Comparison of ENCODE assay signal across 1 cellular context in the genomic region with DNA sequence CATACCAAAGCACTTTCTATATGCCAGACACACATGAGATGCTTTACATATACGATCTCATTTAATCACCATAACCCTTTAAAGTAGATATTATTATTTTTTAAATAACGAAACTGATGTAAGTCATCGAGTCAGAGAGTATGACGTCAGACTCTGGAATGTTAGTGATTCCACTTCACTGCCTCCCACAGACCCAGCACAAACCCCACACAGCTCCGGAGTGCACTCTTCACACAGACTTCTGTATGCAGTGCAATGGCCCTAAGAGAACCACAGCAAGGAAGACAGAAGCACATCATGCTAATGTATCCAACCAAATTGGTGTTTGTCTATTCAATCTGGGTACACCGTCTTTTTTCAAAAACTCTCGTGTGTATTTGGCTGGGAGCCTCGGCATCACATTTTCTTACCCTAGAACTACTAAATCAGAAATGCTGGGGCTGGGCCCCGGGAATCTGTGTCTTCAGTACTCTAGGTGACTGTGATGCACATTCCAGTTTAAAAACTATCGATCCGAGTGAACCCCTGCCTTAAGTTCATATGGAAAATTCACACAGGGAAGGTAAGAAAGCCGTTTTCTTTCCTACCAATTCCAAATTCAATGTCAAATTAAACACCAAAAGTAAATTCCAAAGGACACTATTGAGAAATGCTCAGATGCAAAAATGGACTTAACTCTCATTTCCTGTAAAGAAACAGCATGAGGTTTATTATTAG.
TF ChIP-seq lines count a peak whose summit lies in the region.

No MANE protein-coding gene starts in this region.

TF ChIP-seq in GM23338, 12 proteins besides CTCF, POLR2A, EP300 and RAD21 (continued from another document):
- TF ChIP-seq, protein P1, sequence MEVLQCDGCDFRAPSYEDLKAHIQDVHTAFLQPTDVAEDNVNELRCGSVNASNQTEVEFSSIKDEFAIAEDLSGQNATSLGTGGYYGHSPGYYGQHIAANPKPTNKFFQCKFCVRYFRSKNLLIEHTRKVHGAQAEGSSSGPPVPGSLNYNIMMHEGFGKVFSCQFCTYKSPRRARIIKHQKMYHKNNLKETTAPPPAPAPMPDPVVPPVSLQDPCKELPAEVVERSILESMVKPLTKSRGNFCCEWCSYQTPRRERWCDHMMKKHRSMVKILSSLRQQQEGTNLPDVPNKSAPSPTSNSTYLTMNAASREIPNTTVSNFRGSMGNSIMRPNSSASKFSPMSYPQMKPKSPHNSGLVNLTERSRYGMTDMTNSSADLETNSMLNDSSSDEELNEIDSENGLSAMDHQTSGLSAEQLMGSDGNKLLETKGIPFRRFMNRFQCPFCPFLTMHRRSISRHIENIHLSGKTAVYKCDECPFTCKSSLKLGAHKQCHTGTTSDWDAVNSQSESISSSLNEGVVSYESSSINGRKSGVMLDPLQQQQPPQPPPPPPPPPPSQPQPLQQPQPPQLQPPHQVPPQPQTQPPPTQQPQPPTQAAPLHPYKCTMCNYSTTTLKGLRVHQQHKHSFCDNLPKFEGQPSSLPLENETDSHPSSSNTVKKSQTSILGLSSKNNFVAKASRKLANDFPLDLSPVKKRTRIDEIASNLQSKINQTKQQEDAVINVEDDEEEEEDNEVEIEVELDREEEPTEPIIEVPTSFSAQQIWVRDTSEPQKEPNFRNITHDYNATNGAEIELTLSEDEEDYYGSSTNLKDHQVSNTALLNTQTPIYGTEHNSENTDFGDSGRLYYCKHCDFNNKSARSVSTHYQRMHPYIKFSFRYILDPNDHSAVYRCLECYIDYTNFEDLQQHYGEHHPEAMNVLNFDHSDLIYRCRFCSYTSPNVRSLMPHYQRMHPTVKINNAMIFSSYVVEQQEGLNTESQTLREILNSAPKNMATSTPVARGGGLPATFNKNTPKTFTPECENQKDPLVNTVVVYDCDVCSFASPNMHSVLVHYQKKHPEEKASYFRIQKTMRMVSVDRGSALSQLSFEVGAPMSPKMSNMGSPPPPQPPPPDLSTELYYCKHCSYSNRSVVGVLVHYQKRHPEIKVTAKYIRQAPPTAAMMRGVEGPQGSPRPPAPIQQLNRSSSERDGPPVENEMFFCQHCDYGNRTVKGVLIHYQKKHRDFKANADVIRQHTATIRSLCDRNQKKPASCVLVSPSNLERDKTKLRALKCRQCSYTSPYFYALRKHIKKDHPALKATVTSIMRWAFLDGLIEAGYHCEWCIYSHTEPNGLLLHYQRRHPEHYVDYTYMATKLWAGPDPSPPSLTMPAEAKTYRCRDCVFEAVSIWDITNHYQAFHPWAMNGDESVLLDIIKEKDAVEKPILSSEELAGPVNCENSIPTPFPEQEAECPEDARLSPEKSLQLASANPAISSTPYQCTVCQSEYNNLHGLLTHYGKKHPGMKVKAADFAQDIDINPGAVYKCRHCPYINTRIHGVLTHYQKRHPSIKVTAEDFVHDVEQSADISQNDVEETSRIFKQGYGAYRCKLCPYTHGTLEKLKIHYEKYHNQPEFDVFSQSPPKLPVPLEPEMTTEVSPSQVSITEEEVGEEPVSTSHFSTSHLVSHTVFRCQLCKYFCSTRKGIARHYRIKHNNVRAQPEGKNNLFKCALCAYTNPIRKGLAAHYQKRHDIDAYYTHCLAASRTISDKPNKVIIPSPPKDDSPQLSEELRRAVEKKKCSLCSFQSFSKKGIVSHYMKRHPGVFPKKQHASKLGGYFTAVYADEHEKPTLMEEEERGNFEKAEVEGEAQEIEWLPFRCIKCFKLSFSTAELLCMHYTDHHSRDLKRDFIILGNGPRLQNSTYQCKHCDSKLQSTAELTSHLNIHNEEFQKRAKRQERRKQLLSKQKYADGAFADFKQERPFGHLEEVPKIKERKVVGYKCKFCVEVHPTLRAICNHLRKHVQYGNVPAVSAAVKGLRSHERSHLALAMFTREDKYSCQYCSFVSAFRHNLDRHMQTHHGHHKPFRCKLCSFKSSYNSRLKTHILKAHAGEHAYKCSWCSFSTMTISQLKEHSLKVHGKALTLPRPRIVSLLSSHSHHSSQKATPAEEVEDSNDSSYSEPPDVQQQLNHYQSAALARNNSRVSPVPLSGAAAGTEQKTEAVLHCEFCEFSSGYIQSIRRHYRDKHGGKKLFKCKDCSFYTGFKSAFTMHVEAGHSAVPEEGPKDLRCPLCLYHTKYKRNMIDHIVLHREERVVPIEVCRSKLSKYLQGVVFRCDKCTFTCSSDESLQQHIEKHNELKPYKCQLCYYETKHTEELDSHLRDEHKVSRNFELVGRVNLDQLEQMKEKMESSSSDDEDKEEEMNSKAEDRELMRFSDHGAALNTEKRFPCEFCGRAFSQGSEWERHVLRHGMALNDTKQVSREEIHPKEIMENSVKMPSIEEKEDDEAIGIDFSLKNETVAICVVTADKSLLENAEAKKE (CRISPR knock-in tag; IDR thresholded peaks at IDR 0.05) = no peak
- TF ChIP-seq ZNF114 (CRISPR knock-in tag; IDR thresholded peaks at IDR 0.05) (no peak), EZH2phosphoT487 (IDR thresholded peaks at IDR 0.05; ENCODE audit: unreplicated experiment) (no peak)
